ENCODE assay signal across 8 cellular contexts in the genomic region with DNA sequence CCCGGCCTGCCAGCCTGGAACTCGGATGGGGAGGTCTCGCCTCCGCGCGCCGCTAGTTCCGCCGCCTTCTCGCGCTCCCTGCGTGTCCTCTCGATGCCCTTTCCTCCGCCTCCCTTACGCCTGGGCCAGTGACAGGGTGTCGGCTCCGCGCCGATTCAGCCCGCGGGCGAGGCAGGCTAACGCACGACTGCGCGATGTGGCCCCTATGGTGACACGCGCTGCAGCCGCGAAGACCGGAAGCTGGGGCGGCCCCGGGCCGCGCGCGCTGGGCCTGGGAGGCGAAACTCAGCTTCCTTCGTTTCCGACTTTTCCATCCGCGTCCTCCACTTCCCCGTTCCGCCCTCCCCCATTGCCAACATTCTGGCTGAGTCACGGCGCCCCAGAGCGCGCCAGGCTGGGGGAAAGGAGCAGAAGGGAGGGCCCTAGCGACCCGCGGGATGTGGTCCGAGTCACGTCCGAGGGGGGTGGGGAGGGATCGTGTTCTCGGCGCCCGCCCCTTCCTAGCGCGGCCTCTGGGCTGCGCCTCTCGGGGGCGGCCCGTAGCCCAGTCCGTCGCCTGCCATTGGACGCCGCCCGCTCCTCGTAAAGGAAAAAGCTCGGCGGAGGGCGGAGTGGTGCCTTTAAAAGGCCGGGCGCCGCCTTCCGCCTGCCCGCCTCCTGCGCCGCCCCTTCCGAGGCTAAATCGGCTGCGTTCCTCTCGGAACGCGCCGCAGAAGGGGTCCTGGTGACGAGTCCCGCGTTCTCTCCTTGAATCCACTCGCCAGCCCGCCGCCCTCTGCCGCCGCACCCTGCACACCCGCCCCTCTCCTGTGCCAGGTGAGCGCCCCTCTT. TPM values are rescaled to one million over a fixed set of nuclear protein-coding genes. Genes with fewer than 3 reads are reported as not detected.
DNase-seq lines count a peak whose midpoint lies in the region; ATAC-seq, FAIRE-seq and TF ChIP-seq lines count a peak whose summit lies in the region.

A gene (plus strand): TSS at position 649 of the 831 bp plus-strand sequence. CDS start 1,138 bp downstream, outside the sequence.

- H3K9me3 ChIP-seq in HUES64 (ENCODE audit: insufficient read depth, low read depth, low read length), result no peaks in the 10 kb centered on the region
- H3K9me3 ChIP-seq in OCI-LY1 (ENCODE audit: low read length), result no peaks in the 10 kb centered on the region

- FAIRE-seq in endometrium (lab: Jason Lieb, UNC), result peak; percentile 68

- DNase-seq in Caki2 (ENCODE audit: low read depth) (peak; percentile 100), midbrain (lab: John Stamatoyannopoulos, UW) (peak; percentile 98)
- DNase-seq in activated CD8-positive, alpha-beta memory T cell treated with anti-CD3 and anti-CD28 coated beads, Interleukin-2, amount 50 U/mL, for 4 hours, result peak; percentile 95
- DNase-seq in stimulated activated CD8-positive, alpha-beta memory T cell treated with anti-CD3 and anti-CD28 coated beads, Interleukin-2, amount 100 ng/mL, for 1 hour (ENCODE audit: low read depth in 2 of 2), result peak; percentile 90 to 91

- ATAC-seq in GM21423 (IDR thresholded peaks at IDR 0.05; ENCODE audit: unreplicated experiment), result peak; percentile 77

- no peak for TF ChIP-seq CTCF in OCI-LY1 (IDR thresholded peaks at IDR 0.05; ENCODE audit: low read length)

- H4K20me1 ChIP-seq in OCI-LY1 (ENCODE audit: insufficient read depth, low read length), result no peaks in the 10 kb centered on the region

- H3K4me1 ChIP-seq in HUES64 (ENCODE audit: insufficient read depth, low read length) (peaks cover 10% of the 10 kb centered on the region; the same call in 1 of the 2 replicates), OCI-LY1 (ENCODE audit: insufficient read depth, low read length, severe bottlenecking) (peaks cover 53% of the 10 kb centered on the region)

- no peaks in the 10 kb centered on the region for H3K9me2 ChIP-seq in OCI-LY1 (ENCODE audit: low read depth, low read length)

- H3K79me2 ChIP-seq in OCI-LY1 (ENCODE audit: insufficient read depth, low read length), result peaks cover 13% of the 10 kb centered on the region

- H3K4me2 ChIP-seq in OCI-LY1 (ENCODE audit: low read length), result peak within 1 kb of the TSS; percentile 88

- in situ Hi-C loops in Caki2 (cut with HindIII; ENCODE audit: low pct_unique_long_range_greater_than_20kb, low sequenced_read_pairs), result no loop called here

- H3K4me3 ChIP-seq in HUES64 (ENCODE audit: low read length), result peak within 1 kb of the TSS; percentile 96
- H3K4me3 ChIP-seq in OCI-LY1 (ENCODE audit: low read depth, low read length, poor library complexity, severe bottlenecking), result peak within 1 kb of the TSS; percentile 78

- WGBS in HUES64, result under 1% methylated on average over 97 of the region's 97 CpGs

- H3K9ac ChIP-seq in HUES64 (ENCODE audit: low read depth, low read length), result peak within 1 kb of the TSS; percentile 97
- peak within 1 kb of the TSS; percentile 94 for H3K9ac ChIP-seq in OCI-LY1 (ENCODE audit: low read length)

- H3K36me3 ChIP-seq in HUES64 (ENCODE audit: insufficient read depth, low read length) (peaks cover 36% of the 10 kb centered on the region), OCI-LY1 (ENCODE audit: insufficient read depth, low read length) (peaks cover 46% of the 10 kb centered on the region)

- no peaks in the 10 kb centered on the region for H3F3A ChIP-seq in OCI-LY1 (ENCODE audit: insufficient read depth, low read length)

- no peaks in the 10 kb centered on the region for H3K27me3 ChIP-seq in HUES64 (ENCODE audit: insufficient read depth, low read length)
- H3K27me3 ChIP-seq in OCI-LY1 (ENCODE audit: insufficient read depth, low read length), result no peaks in the 10 kb centered on the region

- no peak within 1 kb of the TSS for H2AFZ ChIP-seq in OCI-LY1 (ENCODE audit: low read length)

- H3K27ac ChIP-seq in HUES64 (ENCODE audit: low read depth, low read length), result peak within 1 kb of the TSS; percentile 98
- peak within 1 kb of the TSS; percentile 90 for H3K27ac ChIP-seq in OCI-LY1 (ENCODE audit: low read depth, low read length, poor library complexity, severe bottlenecking)

RNA-seq across cellular contexts. Expression of the gene that starts here (rescaled TPM):
- 1,849 and 1,917 TPM in 2 replicates for total RNA-seq in Caki2 (2014; rRNA removed; shearing (Covaris generic); ENCODE audit: low replicate concordance)
- 882 TPM for polyA plus RNA-seq in HUES64 (2013, experiment 1 of 2)
- polyA plus RNA-seq in HUES64 (2013, experiment 2 of 2), result 957 TPM

Comparison
In these comparisons a context has a peak if more than half of its experiments do, and no peak if none do; other contexts are left out.
1. Peak in every context shown above with its lines: DNase-seq, ATAC-seq, H3K4me3 ChIP-seq and H3K27ac ChIP-seq.